ENCODE assay signal across 41 cellular contexts in the genomic region with DNA sequence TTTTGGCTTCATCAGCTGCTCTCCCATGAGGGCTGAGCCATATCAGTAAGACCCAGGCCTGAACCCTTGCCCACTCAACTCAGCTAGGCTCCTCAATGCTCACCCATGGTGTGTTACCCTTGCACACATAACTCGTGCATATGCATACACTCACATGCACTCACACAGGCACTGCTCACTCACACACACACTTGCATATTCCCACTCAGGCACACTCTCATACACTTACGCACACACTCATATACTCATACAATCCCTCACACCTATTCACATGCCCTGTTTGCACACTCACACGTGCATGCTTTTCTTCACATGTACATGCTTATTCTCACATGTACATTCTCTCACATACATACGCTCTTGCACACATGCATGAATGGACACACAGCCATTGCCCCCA.
"Had no signal": no experiment of that assay in that cellular context is flagged by ENCODE, and none has a peak within 500 bp of the region (broad histone marks: within the 10 kb centered on the region; RNA-seq: fewer than 3 reads in every experiment).

No MANE protein-coding gene starts in this region.

- ATAC-seq: activated T-helper 17 cell treated with anti-CD3 and anti-CD28 coated beads, Interleukin-2, amount 50 U/mL, for 72 hours; Right ventricle myocardium inferior; SK-N-SH treated with all-trans-retinoic acid at 6 μM for 48 hours had no signal

- H3K27me3 ChIP-seq: brain microvascular endothelial cell, cardiac muscle cell had no signal

- H3K4me3 ChIP-seq: cardiac muscle cell, PC-9 had no signal

- H3K36me3 Mint-ChIP-seq: activated CD4-positive, alpha-beta memory T cell treated with anti-CD3 and anti-CD28 coated beads for 36 hours; activated naive CD8-positive, alpha-beta T cell treated with anti-CD3 and anti-CD28 coated beads for 36 hours had no signal

- H3K9me3 Mint-ChIP-seq: activated B cell treated with CpG ODN at 0.5 μM for 24 hours; activated CD4-positive, alpha-beta memory T cell treated with anti-CD3 and anti-CD28 coated beads for 36 hours; activated naive CD8-positive, alpha-beta T cell treated with anti-CD3 and anti-CD28 coated beads for 36 hours; activated T-helper 17 cell treated with anti-CD3 and anti-CD28 coated beads, Interleukin-2, amount 50 U/mL, for 72 hours; central memory CD8-positive, alpha-beta T cell had no signal

- DNase-seq: activated B cell treated with CpG ODN at 0.5 μM for 24 hours; activated CD4-positive, alpha-beta memory T cell treated with anti-CD3 and anti-CD28 coated beads for 36 hours; activated CD4-positive, alpha-beta T cell treated with anti-CD3 and anti-CD28 coated beads for 4 hours; activated CD4-positive, alpha-beta T cell treated with anti-CD3 and anti-CD28 coated beads, Interleukin-2, amount 50 U/mL, for 1 hour; activated CD4-positive, CD25-positive, alpha-beta regulatory T cell treated with anti-CD3 and anti-CD28 coated beads, Interleukin-2, amount 50 U/mL, for 72 hours; activated CD8-positive, alpha-beta memory T cell treated with anti-CD3 and anti-CD28 coated beads, Interleukin-2, amount 50 U/mL, for 4 hours; activated effector memory CD4-positive, alpha-beta T cell treated with anti-CD3 and anti-CD28 coated beads, Interleukin-2, amount 50 U/mL, for 16 hours; activated naive CD4-positive, alpha-beta T cell; activated naive CD4-positive, alpha-beta T cell treated with anti-CD3 and anti-CD28 coated beads, Interleukin-2, amount 50 U/mL, for 16 hours; activated naive CD8-positive, alpha-beta T cell treated with anti-CD3 and anti-CD28 coated beads for 36 hours; activated T-cell treated with anti-CD3 and anti-CD28 coated beads for 4 hours; activated T-cell treated with anti-CD3 and anti-CD28 coated beads, Interleukin-2, amount 50 U/mL, for 48 hours; amniotic stem cell; aorta; brain microvascular endothelial cell; KG1; MM.1S; MV-4-11; NCI-H1092; NCI-H1436 treated with DMSO at 0.1 percent for 48 hours; NCI-H1694 treated with DMSO at 0.1 percent for 48 hours; NCI-H2029; NCI-H2107; NCI-H2171; NCI-H510A; NCI-H526; NCI-H748 treated with DMSO at 0.1 percent for 48 hours; NK-92 treated with Interleukin-12 subunit alpha and Interleukin-12 subunit beta, amount 100 ng/mL, for 24 hours; PC-9; SIG-M5; SW 1271; T-helper 1 cell; T-helper 2 cell; T-helper 9 cell had no signal

- H3K36me3 ChIP-seq: brain microvascular endothelial cell had no signal

- H3K4me2 ChIP-seq: PC-9 had no signal

- H2AFZ ChIP-seq: PC-9 had no signal

- H3K4me3 Mint-ChIP-seq: activated B cell treated with CpG ODN at 0.5 μM for 24 hours; activated CD4-positive, alpha-beta memory T cell treated with anti-CD3 and anti-CD28 coated beads for 36 hours; activated naive CD8-positive, alpha-beta T cell treated with anti-CD3 and anti-CD28 coated beads for 36 hours; activated T-helper 17 cell treated with anti-CD3 and anti-CD28 coated beads, Interleukin-2, amount 50 U/mL, for 72 hours; central memory CD8-positive, alpha-beta T cell had no signal

- H3K27ac Mint-ChIP-seq: activated B cell treated with CpG ODN at 0.5 μM for 24 hours; activated CD4-positive, alpha-beta memory T cell treated with anti-CD3 and anti-CD28 coated beads for 36 hours; activated naive CD8-positive, alpha-beta T cell treated with anti-CD3 and anti-CD28 coated beads for 36 hours; activated T-helper 17 cell treated with anti-CD3 and anti-CD28 coated beads, Interleukin-2, amount 50 U/mL, for 72 hours had no signal

- H3K27ac ChIP-seq: brain microvascular endothelial cell, cardiac muscle cell, PC-9, RWPE1, VCaP had no signal

- H3K4me1 Mint-ChIP-seq: activated naive CD8-positive, alpha-beta T cell treated with anti-CD3 and anti-CD28 coated beads for 36 hours; activated T-helper 17 cell treated with anti-CD3 and anti-CD28 coated beads, Interleukin-2, amount 50 U/mL, for 72 hours had no signal
